Comparison of ENCODE assay signal across 8 cellular contexts in genomic region chr3:194536883-194537637, GRCh38. TPM values are rescaled to one million over a fixed set of nuclear protein-coding genes. Genes with fewer than 3 reads are reported as not detected.
A peak's percentile ranks its signal among the peaks of the same experiment; 100 is the strongest.
DNase-seq lines count a peak whose midpoint lies in the region; ATAC-seq and TF ChIP-seq lines count a peak whose summit lies in the region.

No MANE protein-coding gene starts in this region.

- in situ Hi-C loops in GM13976 (cut with MboI; ENCODE audit: low sequenced_read_pairs, unreplicated experiment): no loop called here

- H3K9ac ChIP-seq in subcutaneous abdominal adipose tissue (ENCODE audit: low read length in 5 of 5): no peak overlapping the region

- peaks cover 23% of the 10 kb centered on the region for H3K36me3 Mint-ChIP-seq in HFFc6 (ENCODE audit: low read depth)

- peak; percentile 81 for ATAC-seq in Right ventricle myocardium superior (ENCODE audit: poor library complexity)

- peaks cover 2% of the 10 kb centered on the region; the same call in 1 of the 2 replicates for H3K27me3 Mint-ChIP-seq in HFFc6 (ENCODE audit: insufficient read depth)

- H3K4me1 ChIP-seq in subcutaneous abdominal adipose tissue (ENCODE audit: control insufficient read depth in 5 of 5, insufficient read depth in 5 of 5, low read length in 5 of 5): peaks cover 2 to 27% (median 11%) of the 10 kb centered on the region in 5 donors

- H3K9me3 ChIP-seq in subcutaneous abdominal adipose tissue (ENCODE audit: control insufficient read depth in 5 of 5, low read length in 5 of 5): peaks cover 2 to 11% (median 9%) of the 10 kb centered on the region in 5 donors

- DNase-seq in HFFc6 (peak; percentile 28), NCI-H774 (lab: John Stamatoyannopoulos, UW) (peak; percentile 82), Right ventricle myocardium superior (peak; percentile 53), NOMO-1 (lab: John Stamatoyannopoulos, UW; ENCODE audit: unreplicated experiment in 2 of 2) (no peak), NCI-H128 (lab: John Stamatoyannopoulos, UW; ENCODE audit: unreplicated experiment) (no peak), SKM-1 treated with dmso at 0.1 percent for 144 hours (lab: John Stamatoyannopoulos, UW; ENCODE audit: unreplicated experiment) (no peak), GM13976 (ENCODE audit: low spot score) (no peak)

- H3K27ac ChIP-seq in subcutaneous abdominal adipose tissue (ENCODE audit: low read depth, low read length): peak overlapping the region; percentile 37

- no peak overlapping the region for H3K4me3 ChIP-seq in subcutaneous abdominal adipose tissue (ENCODE audit: low read depth in 1 of 5, low read length in 5 of 5)

- no peak for TF ChIP-seq CTCF in HFFc6 (IDR thresholded peaks at IDR 0.05)
- no peak for TF ChIP-seq CTCF in GM13976 (IDR thresholded peaks at IDR 0.05; ENCODE audit: borderline replicate concordance, control extremely low read depth, extremely low read depth, insufficient read depth, missing control alignments)

- H3K27ac Mint-ChIP-seq in HFFc6: peak overlapping the region; percentile 73

- H3K27me3 ChIP-seq in subcutaneous abdominal adipose tissue (ENCODE audit: control insufficient read depth in 5 of 5, insufficient read depth in 4 of 5, low read length in 5 of 5): no peaks in the 10 kb centered on the region

- no peaks in the 10 kb centered on the region for H3K36me3 ChIP-seq in subcutaneous abdominal adipose tissue (ENCODE audit: control insufficient read depth in 5 of 5, insufficient read depth in 5 of 5, low read length in 5 of 5)

- peaks cover 29% of the 10 kb centered on the region for H3K9me3 Mint-ChIP-seq in HFFc6

- intact Hi-C loops in Right ventricle myocardium superior (cut with DNase I): no loop called here

- H3K4me1 Mint-ChIP-seq in HFFc6 (ENCODE audit: low read depth): peaks cover 36% of the 10 kb centered on the region

- H3K4me3 Mint-ChIP-seq in HFFc6: no peak overlapping the region

RNA-seq across cellular contexts. Expression of gene ATP13A3, which starts 50.3 kb away (rescaled TPM):
- 100 to 1,000 TPM; 114 to 123 (median 117) TPM for total RNA-seq in HFFc6 (2021; fragmentation: NEBNext Ultra II Directional; extraction: Animal tissue kit (Norgen Biotek cat#: 25700))
- total RNA-seq in Right ventricle myocardium superior: 60.4 TPM

Comparison
In these comparisons a context has a peak if more than half of its experiments do, and no peak if none do; other contexts are left out.
1. DNase-seq: peak in HFFc6 (single experiment), NCI-H774 (single experiment) and Right ventricle myocardium superior (single experiment); none in NOMO-1 (0 of 2), NCI-H128 (single experiment), SKM-1 treated with dmso at 0.1 percent for 144 hours (single experiment) and GM13976 (single experiment).